In genomic region chr4:107034091-107034698, GRCh38 we compare ENCODE assay signal across 9 cellular contexts. TPM values are rescaled to one million over a fixed set of nuclear protein-coding genes. Genes with fewer than 3 reads are reported as not detected.
DNase-seq lines count a peak whose midpoint lies in the region; ATAC-seq and TF ChIP-seq lines count a peak whose summit lies in the region.
"Had no signal": no experiment of that assay in that cellular context is flagged by ENCODE, and none has a peak within 500 bp of the region (broad histone marks: within the 10 kb centered on the region; RNA-seq: fewer than 3 reads in every experiment).

No MANE protein-coding gene starts in this region.

- peaks cover 49 to 53% of the 10 kb centered on the region in 2 donors for H3K27me3 Mint-ChIP-seq in T-cell

- no peaks in the 10 kb centered on the region for H3K36me3 Mint-ChIP-seq in T-cell

- no peak for TF ChIP-seq CTCF in OCI-LY7 (conservative IDR thresholded peaks at IDR 0.05; ENCODE audit: low read length)

- no peaks in the 10 kb centered on the region for H3K36me3 ChIP-seq in OCI-LY7 (ENCODE audit: insufficient read depth, low read length)

- no peaks in the 10 kb centered on the region for H3K4me1 ChIP-seq in OCI-LY7 (ENCODE audit: insufficient read depth, low read length, poor library complexity, severe bottlenecking)

- no peaks in the 10 kb centered on the region for H4K20me1 ChIP-seq in OCI-LY7 (ENCODE audit: insufficient read depth, low read length)

- CTCF ChIA-PET in T-cell (lab: Charles Lee) = no interaction called here
- CTCF ChIA-PET in OCI-LY7 (lab: Charles Lee; ENCODE audit: unreplicated experiment) = no interaction called here

- intact Hi-C loops in OCI-LY7 (cut with micrococcal nuclease; ENCODE audit: unreplicated experiment) = no loop called here

- no peak overlapping the region for H3K4me2 ChIP-seq in OCI-LY7 (ENCODE audit: low read length)

- H3K27ac ChIP-seq in OCI-LY7 (ENCODE audit: low read depth, low read length, poor library complexity, severe bottlenecking) = no peak overlapping the region

- no TSS peak for BruUV-seq in OCI-LY7 (replicated peaks; lab: Mats Ljungman, UMichigan)

- no peak overlapping the region for H3K27ac Mint-ChIP-seq in T-cell

- H3K4me1 Mint-ChIP-seq in T-cell = peaks cover 19 to 31% (median 26%) of the 10 kb centered on the region in 3 donors

- POLR2A ChIA-PET in T-cell (lab: Charles Lee) = no interaction called here
- POLR2A ChIA-PET in OCI-LY7 (lab: Charles Lee) = no interaction called here

- DNase-seq in activated naive CD4-positive, alpha-beta T cell treated with Interleukin-2 at 50 U/mL for 16 hours = peak; percentile 3
- no peak for DNase-seq in activated naive CD4-positive, alpha-beta T cell (lab: John Stamatoyannopoulos, UW)
- no peak for DNase-seq in T-cell
- DNase-seq in fibroblast of the conjunctiva (ENCODE audit: low read depth) = peak; percentile 55
- DNase-seq in occipital lobe (lab: John Stamatoyannopoulos, UW) = peak; percentile 42
- DNase-seq in OCI-LY7 (ENCODE audit: low spot score) = no peak
- DNase-seq in effector CD4-positive, alpha-beta T cell = no peak

- no peaks in the 10 kb centered on the region for H3K9me3 ChIP-seq in OCI-LY7 (ENCODE audit: low read length)

- H2AFZ ChIP-seq in OCI-LY7 (ENCODE audit: low read length) = no peak overlapping the region

- H3K9me3 Mint-ChIP-seq in T-cell = no peaks in the 10 kb centered on the region

- H3K9me2 ChIP-seq in OCI-LY7 (ENCODE audit: insufficient read depth, low read length) = no peaks in the 10 kb centered on the region

- ATAC-seq in T-cell (replicated peaks in 1 of 4) (no peak), HG02610 (IDR thresholded peaks at IDR 0.05; ENCODE audit: unreplicated experiment) (no peak)

- H3K4me3 Mint-ChIP-seq in T-cell = peak overlapping the region in 2 of 3 donors; percentile 38 to 48

- H3K4me3 ChIP-seq in OCI-LY7 (ENCODE audit: low read depth, low read length, poor library complexity, severe bottlenecking) = no peak overlapping the region

- H3K79me2 ChIP-seq in OCI-LY7 (ENCODE audit: insufficient read depth, low read depth, low read length) = no peaks in the 10 kb centered on the region

RNA-seq across cellular contexts. Expression of gene DKK2, which starts 1.9 kb away (rescaled TPM):
- total RNA-seq in T-cell (under 1 TPM in 2 of 5 donors, not detected in 3; 0.09 to 0.25 TPM), occipital lobe (3.1 TPM), OCI-LY7 (2022) (not detected in 2 replicates)
- total RNA-seq in OCI-LY7 (2014; rRNA removed; shearing (Covaris generic)) = not detected in 2 replicates
- total RNA-seq: activated CD8-positive, alpha-beta memory T cell treated with anti-CD3 and anti-CD28 coated beads for 36 hours had no signal

Comparison
In these comparisons a context has a peak if more than half of its experiments do, and no peak if none do; other contexts are left out.
1. DNase-seq: peak in activated naive CD4-positive, alpha-beta T cell treated with Interleukin-2 at 50 U/mL for 16 hours (single experiment), fibroblast of the conjunctiva (single experiment) and occipital lobe (single experiment); none in activated naive CD4-positive, alpha-beta T cell (0 of 4), T-cell (0 of 34), OCI-LY7 (single experiment) and effector CD4-positive, alpha-beta T cell (single experiment).